1 cellular context compared by ENCODE assay signal in the genomic region with DNA sequence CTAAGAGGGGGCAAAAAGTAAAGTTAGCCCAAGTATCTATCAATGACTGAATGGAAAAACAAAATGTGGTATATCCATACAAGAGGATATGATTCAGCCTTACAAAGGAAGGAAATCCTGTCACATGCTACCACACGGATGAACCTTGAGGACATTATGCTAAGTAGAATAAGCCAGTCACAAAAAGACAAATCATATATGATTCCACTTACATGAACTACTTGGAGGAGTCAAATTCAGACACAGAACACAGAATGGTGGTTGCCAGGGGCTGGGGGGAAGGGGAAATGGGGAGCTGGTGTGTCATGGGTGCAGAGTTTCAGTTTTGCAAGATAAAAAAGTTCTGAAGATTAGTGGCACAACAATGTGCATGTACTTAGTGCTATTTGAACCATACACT.
TF ChIP-seq lines count a peak whose summit lies in the region.

No MANE protein-coding gene starts in this region.

TF ChIP-seq in HepG2, 621 proteins besides CTCF, POLR2A, EP300 and RAD21:
- no peak for TF ChIP-seq SYNCRIP (IDR thresholded peaks at IDR 0.05; ENCODE audit: insufficient read depth, low read depth, low read length)
TF ChIP-seq in HepG2: peak in this region for 0.
